ENCODE assay signal across 8 cellular contexts in the genomic region with DNA sequence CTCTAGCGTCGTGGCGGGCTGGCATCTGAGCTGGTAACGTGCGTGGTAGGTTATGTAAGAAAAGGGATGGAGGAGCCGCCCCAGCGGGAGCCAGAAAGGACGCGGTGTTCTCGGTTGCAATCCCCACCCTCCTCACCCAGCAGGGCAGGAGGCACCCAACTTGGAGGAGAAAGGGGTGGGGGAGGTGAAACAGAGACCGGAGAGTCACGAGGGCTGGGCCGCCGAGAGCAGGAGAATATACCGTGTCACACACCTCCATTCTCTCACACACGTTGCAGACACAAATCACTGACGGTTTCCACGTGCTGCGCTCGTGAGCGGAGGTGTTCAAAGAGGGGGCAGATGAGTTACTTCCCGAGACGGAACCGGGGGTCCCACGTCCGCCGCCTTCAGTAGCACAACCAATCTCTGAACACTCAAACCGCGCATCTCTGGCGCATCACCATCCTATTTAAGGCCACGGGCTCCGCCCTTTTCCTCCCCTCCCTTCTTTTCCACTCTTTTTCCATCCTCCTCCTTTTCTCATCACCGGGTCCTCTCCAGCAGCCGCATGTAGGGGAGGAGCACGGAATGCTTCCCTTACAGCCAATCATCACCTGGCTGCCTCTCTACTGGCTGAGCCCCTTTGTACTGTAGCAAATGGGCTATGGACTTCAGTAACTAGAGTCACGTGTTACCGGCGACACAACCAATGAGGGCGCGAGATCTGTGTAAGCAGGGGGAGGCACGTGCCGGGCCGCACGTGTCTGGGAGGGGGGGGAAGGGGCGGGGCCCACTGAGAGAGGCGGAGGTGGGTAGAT. TPM values are rescaled to one million over a fixed set of nuclear protein-coding genes. Genes with fewer than 3 reads are reported as not detected.
DNase-seq lines count a peak whose midpoint lies in the region; FAIRE-seq and TF ChIP-seq lines count a peak whose summit lies in the region.

Gene CIART, plus strand, starts transcription at position 797 of the 800 bp plus-strand sequence. CDS start 714 bp downstream, outside the sequence.

- DNase-seq in C1 segment of cervical spinal cord (lab: John Stamatoyannopoulos, UW): peak in 13 of 14 donors; percentile 71 to 98 (median 88)
- peak; percentile 99 for DNase-seq in GM23248
- DNase-seq in NCI-H1417 treated with DMSO at 0.1 percent for 48 hours (lab: John Stamatoyannopoulos, UW): peak; percentile 98
- peak; percentile 72 for DNase-seq in T-helper 2 cell treated with Interferon-gamma antibody and Interleukin-4, amounts not matched to agents 5 μg/mL and 100 μg/mL, for 36 hours (ENCODE audit: low spot score)
- peak; percentile 99 for DNase-seq in astrocyte (ENCODE audit: low read depth)
- peak; percentile 99 for DNase-seq in right atrium auricular region (ENCODE audit: low spot score)
- peak; percentile 84 to 99 (median 94) for DNase-seq in posterior cingulate gyrus
- DNase-seq in type B pancreatic cell (ENCODE audit: extremely low spot score, unreplicated experiment): peak; percentile 84

- intact Hi-C loops in posterior cingulate gyrus (cut with DNase I): loop anchor here (1.0 to 10.0 kb wide), 2 partner anchors 25 to 47 kb away; partner anchors contain the start of genes ANP32E and CA14

- H3K4me2 ChIP-seq in GM23248 (ENCODE audit: unreplicated experiment) (peak within 1 kb of the TSS; percentile 94), astrocyte (ENCODE audit: low read length) (peak within 1 kb of the TSS; percentile 99)

- H3K9me3 ChIP-seq in GM23248 (ENCODE audit: low read depth) (no peaks in the 10 kb centered on the region), astrocyte (ENCODE audit: insufficient read depth, low read depth, low read length) (no peaks in the 10 kb centered on the region), right atrium auricular region (no peaks in the 10 kb centered on the region)

- peak within 1 kb of the TSS; percentile 86 for H3K4me3 Mint-ChIP-seq in T-helper 2 cell treated with Interferon-gamma antibody and Interleukin-4, amounts not matched to agents 5 μg/mL and 100 μg/mL, for 36 hours
- H3K4me3 Mint-ChIP-seq in astrocyte (ENCODE audit: unreplicated experiment): peak within 1 kb of the TSS; percentile 95
- peak within 1 kb of the TSS; percentile 92 for H3K4me3 Mint-ChIP-seq in type B pancreatic cell

- H3K4me3 ChIP-seq in GM23248: peak within 1 kb of the TSS; percentile 78
- H3K4me3 ChIP-seq in astrocyte (ENCODE audit: insufficient read depth, low read depth, low read length): peak within 1 kb of the TSS; percentile 74
- H3K4me3 ChIP-seq in right atrium auricular region: peak within 1 kb of the TSS; percentile 46 to 60

- peak within 1 kb of the TSS; percentile 81 for H3K27ac Mint-ChIP-seq in T-helper 2 cell treated with Interferon-gamma antibody and Interleukin-4, amounts not matched to agents 5 μg/mL and 100 μg/mL, for 36 hours
- H3K27ac Mint-ChIP-seq in astrocyte (ENCODE audit: unreplicated experiment): peak within 1 kb of the TSS; percentile 98
- peak within 1 kb of the TSS; percentile 85 for H3K27ac Mint-ChIP-seq in type B pancreatic cell

- no peaks in the 10 kb centered on the region for H3K36me3 ChIP-seq in GM23248 (ENCODE audit: low read depth)
- no peaks in the 10 kb centered on the region for H3K36me3 ChIP-seq in astrocyte (ENCODE audit: insufficient read depth, low read length)
- H3K36me3 ChIP-seq in right atrium auricular region: peaks cover 9% of the 10 kb centered on the region

- TF ChIP-seq CTCF in astrocyte (IDR thresholded peaks at IDR 0.05; ENCODE audit: insufficient read depth, low read depth, low read length) (no peak), right atrium auricular region (IDR thresholded peaks at IDR 0.05) (no peak), type B pancreatic cell (conservative IDR thresholded peaks at IDR 0.05) (no peak)

- H2AFZ ChIP-seq in GM23248 (peak within 1 kb of the TSS; percentile 93), astrocyte (ENCODE audit: low read depth, low read length) (peak within 1 kb of the TSS; percentile 96)

- peak; percentile 78 for FAIRE-seq in astrocyte (lab: Jason Lieb, UNC)

- in situ Hi-C loops in GM23248 (cut with MboI): no loop called here

- WGBS in GM23248 (ENCODE audit: low coverage in 1 of 2, low lambda C conversion rate in 2 of 2, missing lambda C conversion rate in 2 of 2), 2 experiments: 1% methylated on average over 36 to 46 of the region's 46 CpGs

- no peaks in the 10 kb centered on the region for H3K9me2 ChIP-seq in GM23248 (ENCODE audit: insufficient read depth)

- H3F3A ChIP-seq in GM23248 (ENCODE audit: insufficient read depth): 0 out of 2 replicates have a peak, but pooled peaks cover 10% of the 10 kb centered on the region

- H3K27ac ChIP-seq in GM23248 (peak within 1 kb of the TSS; percentile 89), astrocyte (ENCODE audit: low read depth, low read length) (peak within 1 kb of the TSS; percentile 67), right atrium auricular region (peak within 1 kb of the TSS; percentile 90 to 98)

- no peaks in the 10 kb centered on the region for H3K27me3 ChIP-seq in GM23248 (replicated peaks; ENCODE audit: insufficient read depth)
- no peaks in the 10 kb centered on the region for H3K27me3 ChIP-seq in astrocyte (ENCODE audit: insufficient read depth, low read length)
- H3K27me3 ChIP-seq in right atrium auricular region: no peaks in the 10 kb centered on the region

- peaks cover 28% of the 10 kb centered on the region for H3K4me1 Mint-ChIP-seq in T-helper 2 cell treated with Interferon-gamma antibody and Interleukin-4, amounts not matched to agents 5 μg/mL and 100 μg/mL, for 36 hours (ENCODE audit: low read depth)
- peaks cover 8% of the 10 kb centered on the region for H3K4me1 Mint-ChIP-seq in astrocyte (ENCODE audit: low read depth, unreplicated experiment)
- peaks cover 22% of the 10 kb centered on the region for H3K4me1 Mint-ChIP-seq in type B pancreatic cell (ENCODE audit: unreplicated experiment)

- H3K79me2 ChIP-seq in GM23248 (ENCODE audit: insufficient read depth) (no peaks in the 10 kb centered on the region), astrocyte (ENCODE audit: insufficient read depth, low read length) (no peaks in the 10 kb centered on the region)

- H3K9me3 Mint-ChIP-seq in T-helper 2 cell treated with Interferon-gamma antibody and Interleukin-4, amounts not matched to agents 5 μg/mL and 100 μg/mL, for 36 hours: no peaks in the 10 kb centered on the region
- peaks cover 2% of the 10 kb centered on the region for H3K9me3 Mint-ChIP-seq in astrocyte (ENCODE audit: unreplicated experiment)
- H3K9me3 Mint-ChIP-seq in type B pancreatic cell: no peaks in the 10 kb centered on the region

- H3K27me3 Mint-ChIP-seq in T-helper 2 cell treated with Interferon-gamma antibody and Interleukin-4, amounts not matched to agents 5 μg/mL and 100 μg/mL, for 36 hours (ENCODE audit: low read depth): peaks cover 14% of the 10 kb centered on the region
- H3K27me3 Mint-ChIP-seq in astrocyte (ENCODE audit: low read depth, unreplicated experiment) (peaks cover 4% of the 10 kb centered on the region), type B pancreatic cell (peaks cover 16% of the 10 kb centered on the region)

- H4K20me1 ChIP-seq in GM23248 (ENCODE audit: insufficient read depth): no peaks in the 10 kb centered on the region
- no peaks in the 10 kb centered on the region for H4K20me1 ChIP-seq in astrocyte (ENCODE audit: insufficient read depth, low read length)

- H3K9ac ChIP-seq in GM23248 (peak within 1 kb of the TSS; percentile 90), astrocyte (ENCODE audit: low read length) (peak within 1 kb of the TSS; percentile 87)

- peaks cover under 1% of the 10 kb centered on the region for H3K36me3 Mint-ChIP-seq in T-helper 2 cell treated with Interferon-gamma antibody and Interleukin-4, amounts not matched to agents 5 μg/mL and 100 μg/mL, for 36 hours (ENCODE audit: low read depth)
- H3K36me3 Mint-ChIP-seq in astrocyte (ENCODE audit: low read depth, unreplicated experiment) (peaks cover 7% of the 10 kb centered on the region), type B pancreatic cell (peaks cover 5% of the 10 kb centered on the region)

- H3K4me1 ChIP-seq in GM23248 (ENCODE audit: insufficient read depth) (0 out of 2 replicates have a peak, but pooled peaks cover 7% of the 10 kb centered on the region), astrocyte (ENCODE audit: insufficient read depth, low read length) (peaks cover 19% of the 10 kb centered on the region), right atrium auricular region (peaks cover 0 to 20% of the 10 kb centered on the region in 2 donors)

RNA-seq across cellular contexts. Expression of gene CIART, which starts in this region (rescaled TPM):
- 1.8 and 3.4 TPM in 2 replicates for total RNA-seq in GM23248 (2014; rRNA removed; shearing (Covaris generic))
- polyA plus RNA-seq in GM23248 (2016; fragmentation: Nextera tagmentation; extraction: Ambion mirVana): 6.7 and 7.0 TPM in 2 replicates
- total RNA-seq in astrocyte: 4.8 and 6.3 TPM in 2 replicates
- total RNA-seq in right atrium auricular region: 1 to 10 TPM; 4.0 to 4.2 TPM
- total RNA-seq in type B pancreatic cell (ENCODE audit: low replicate concordance): 1.4 and 5.1 TPM in 2 replicates

Comparison
In these comparisons a context has a peak if more than half of its experiments do, and no peak if none do; other contexts are left out.
1. Peak in every context shown above with its lines: DNase-seq, H3K4me3 ChIP-seq and H3K27ac ChIP-seq.